ENCODE assay signal across 1 cellular context in genomic region chr9:35664531-35665470, GRCh38.
TF ChIP-seq lines count a peak whose summit lies in the region.

A gene with protein sequence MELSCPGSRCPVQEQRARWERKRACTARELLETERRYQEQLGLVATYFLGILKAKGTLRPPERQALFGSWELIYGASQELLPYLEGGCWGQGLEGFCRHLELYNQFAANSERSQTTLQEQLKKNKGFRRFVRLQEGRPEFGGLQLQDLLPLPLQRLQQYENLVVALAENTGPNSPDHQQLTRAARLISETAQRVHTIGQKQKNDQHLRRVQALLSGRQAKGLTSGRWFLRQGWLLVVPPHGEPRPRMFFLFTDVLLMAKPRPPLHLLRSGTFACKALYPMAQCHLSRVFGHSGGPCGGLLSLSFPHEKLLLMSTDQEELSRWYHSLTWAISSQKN (minus strand): TSS chr9:35665195. CDS start chr9:35665169, 26 bp downstream.

TF ChIP-seq in HEK293, 187 proteins besides CTCF, POLR2A, EP300 and RAD21 (continued from another document and continues in another):
- TF ChIP-seq ZBTB6 (tag by site-specific recombination; IDR thresholded peaks at IDR 0.05) (peak; percentile 77), ZNF561 (tag by site-specific recombination; IDR thresholded peaks at IDR 0.05; ENCODE audit: borderline replicate concordance) (peak; percentile 89; the same call in 1 of the 2 replicates), BCL6B (tag by site-specific recombination; IDR thresholded peaks at IDR 0.05) (no peak), ZNF600 (tag by site-specific recombination; IDR thresholded peaks at IDR 0.05) (peak; percentile 85), ZIC2 (tag by site-specific recombination; IDR thresholded peaks at IDR 0.05) (peak; percentile 64), ZNF2 (tag by site-specific recombination; IDR thresholded peaks at IDR 0.05) (peak; percentile 46; the same call in 1 of the 2 replicates), ZBTB20 (tag by site-specific recombination; IDR thresholded peaks at IDR 0.05) (peak; percentile 62; the same call in 1 of the 2 replicates), ZNF555 (tag by site-specific recombination; conservative IDR thresholded peaks at IDR 0.05) (no peak), ZNF133 (tag by site-specific recombination; IDR thresholded peaks at IDR 0.05) (no peak), ZBTB17 (tag by site-specific recombination; IDR thresholded peaks at IDR 0.05) (peak; percentile 78), GLIS2 (tag by site-specific recombination; IDR thresholded peaks at IDR 0.05) (peak; percentile 60), EGR2 (tag by site-specific recombination; IDR thresholded peaks at IDR 0.05; ENCODE audit: low read depth) (peak; percentile 23; the same call in 1 of the 2 replicates), YY2 (tag by site-specific recombination; IDR thresholded peaks at IDR 0.05) (no peak), ELK4 (IDR thresholded peaks at IDR 0.05; ENCODE audit: borderline replicate concordance, low read depth, low read length) (peak; percentile 29; the same call in 1 of the 2 replicates), ZEB2 (tag by site-specific recombination; IDR thresholded peaks at IDR 0.05) (peak; percentile 44; the same call in 1 of the 2 replicates), IKZF3 (tag by site-specific recombination; IDR thresholded peaks at IDR 0.05) (no peak), ZNF488 (tag by site-specific recombination; IDR thresholded peaks at IDR 0.05) (no peak), ZSCAN30 (tag by site-specific recombination; IDR thresholded peaks at IDR 0.05) (0 out of 2 replicates have a peak, but pooled peaks have one; percentile 20), ZXDB (tag by site-specific recombination; IDR thresholded peaks at IDR 0.05) (peak; percentile 61; the same call in 1 of the 2 replicates), ZNF449 (tag by site-specific recombination; IDR thresholded peaks at IDR 0.05) (no peak; the same call in 1 of the 2 replicates), MEIS1 (CRISPR knock-in tag; IDR thresholded peaks at IDR 0.05; ENCODE audit: borderline replicate concordance) (no peak), PATZ1 (tag by site-specific recombination; IDR thresholded peaks at IDR 0.05) (peak; percentile 63), ZBTB48 (tag by site-specific recombination; IDR thresholded peaks at IDR 0.05) (peak; percentile 77), ZNF610 (tag by site-specific recombination; IDR thresholded peaks at IDR 0.05; ENCODE audit: borderline replicate concordance) (0 out of 2 replicates have a peak, but pooled peaks have one; percentile 69), SP2 (tag by site-specific recombination; IDR thresholded peaks at IDR 0.05) (peak; percentile 72), MYNN (tag by site-specific recombination; IDR thresholded peaks at IDR 0.05; ENCODE audit: borderline replicate concordance) (no peak), ZBTB8A (tag by site-specific recombination; IDR thresholded peaks at IDR 0.05) (peak; percentile 62), ZNF214 (tag by site-specific recombination; IDR thresholded peaks at IDR 0.05; ENCODE audit: borderline replicate concordance) (no peak)
- TF ChIP-seq, protein P1, sequence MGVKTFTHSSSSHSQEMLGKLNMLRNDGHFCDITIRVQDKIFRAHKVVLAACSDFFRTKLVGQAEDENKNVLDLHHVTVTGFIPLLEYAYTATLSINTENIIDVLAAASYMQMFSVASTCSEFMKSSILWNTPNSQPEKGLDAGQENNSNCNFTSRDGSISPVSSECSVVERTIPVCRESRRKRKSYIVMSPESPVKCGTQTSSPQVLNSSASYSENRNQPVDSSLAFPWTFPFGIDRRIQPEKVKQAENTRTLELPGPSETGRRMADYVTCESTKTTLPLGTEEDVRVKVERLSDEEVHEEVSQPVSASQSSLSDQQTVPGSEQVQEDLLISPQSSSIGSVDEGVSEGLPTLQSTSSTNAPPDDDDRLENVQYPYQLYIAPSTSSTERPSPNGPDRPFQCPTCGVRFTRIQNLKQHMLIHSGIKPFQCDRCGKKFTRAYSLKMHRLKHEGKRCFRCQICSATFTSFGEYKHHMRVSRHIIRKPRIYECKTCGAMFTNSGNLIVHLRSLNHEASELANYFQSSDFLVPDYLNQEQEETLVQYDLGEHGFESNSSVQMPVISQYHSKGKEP (tag by site-specific recombination; IDR thresholded peaks at IDR 0.05), result peak; percentile 28; the same call in 1 of the 2 replicates
- TF ChIP-seq, protein P2, sequence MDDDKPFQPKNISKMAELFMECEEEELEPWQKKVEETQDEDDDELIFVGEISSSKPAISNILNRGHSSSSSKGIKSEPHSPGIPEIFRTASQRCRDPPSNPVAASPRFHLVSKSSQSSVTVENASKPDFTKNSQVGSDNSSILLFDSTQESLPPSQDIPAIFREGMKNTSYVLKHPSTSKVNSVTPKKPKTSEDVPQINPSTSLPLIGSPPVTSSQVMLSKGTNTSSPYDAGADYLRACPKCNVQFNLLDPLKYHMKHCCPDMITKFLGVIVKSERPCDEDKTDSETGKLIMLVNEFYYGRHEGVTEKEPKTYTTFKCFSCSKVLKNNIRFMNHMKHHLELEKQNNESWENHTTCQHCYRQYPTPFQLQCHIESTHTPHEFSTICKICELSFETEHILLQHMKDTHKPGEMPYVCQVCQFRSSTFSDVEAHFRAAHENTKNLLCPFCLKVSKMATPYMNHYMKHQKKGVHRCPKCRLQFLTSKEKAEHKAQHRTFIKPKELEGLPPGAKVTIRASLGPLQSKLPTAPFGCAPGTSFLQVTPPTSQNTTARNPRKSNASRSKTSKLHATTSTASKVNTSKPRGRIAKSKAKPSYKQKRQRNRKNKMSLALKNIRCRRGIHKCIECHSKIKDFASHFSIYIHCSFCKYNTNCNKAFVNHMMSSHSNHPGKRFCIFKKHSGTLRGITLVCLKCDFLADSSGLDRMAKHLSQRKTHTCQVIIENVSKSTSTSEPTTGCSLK (tag by site-specific recombination; IDR thresholded peaks at IDR 0.05), result no peak
- TF ChIP-seq, protein P3, sequence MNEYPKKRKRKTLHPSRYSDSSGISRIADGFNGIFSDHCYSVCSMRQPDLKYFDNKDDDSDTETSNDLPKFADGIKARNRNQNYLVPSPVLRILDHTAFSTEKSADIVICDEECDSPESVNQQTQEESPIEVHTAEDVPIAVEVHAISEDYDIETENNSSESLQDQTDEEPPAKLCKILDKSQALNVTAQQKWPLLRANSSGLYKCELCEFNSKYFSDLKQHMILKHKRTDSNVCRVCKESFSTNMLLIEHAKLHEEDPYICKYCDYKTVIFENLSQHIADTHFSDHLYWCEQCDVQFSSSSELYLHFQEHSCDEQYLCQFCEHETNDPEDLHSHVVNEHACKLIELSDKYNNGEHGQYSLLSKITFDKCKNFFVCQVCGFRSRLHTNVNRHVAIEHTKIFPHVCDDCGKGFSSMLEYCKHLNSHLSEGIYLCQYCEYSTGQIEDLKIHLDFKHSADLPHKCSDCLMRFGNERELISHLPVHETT (tag by site-specific recombination; IDR thresholded peaks at IDR 0.05), result no peak
- TF ChIP-seq, protein P4, sequence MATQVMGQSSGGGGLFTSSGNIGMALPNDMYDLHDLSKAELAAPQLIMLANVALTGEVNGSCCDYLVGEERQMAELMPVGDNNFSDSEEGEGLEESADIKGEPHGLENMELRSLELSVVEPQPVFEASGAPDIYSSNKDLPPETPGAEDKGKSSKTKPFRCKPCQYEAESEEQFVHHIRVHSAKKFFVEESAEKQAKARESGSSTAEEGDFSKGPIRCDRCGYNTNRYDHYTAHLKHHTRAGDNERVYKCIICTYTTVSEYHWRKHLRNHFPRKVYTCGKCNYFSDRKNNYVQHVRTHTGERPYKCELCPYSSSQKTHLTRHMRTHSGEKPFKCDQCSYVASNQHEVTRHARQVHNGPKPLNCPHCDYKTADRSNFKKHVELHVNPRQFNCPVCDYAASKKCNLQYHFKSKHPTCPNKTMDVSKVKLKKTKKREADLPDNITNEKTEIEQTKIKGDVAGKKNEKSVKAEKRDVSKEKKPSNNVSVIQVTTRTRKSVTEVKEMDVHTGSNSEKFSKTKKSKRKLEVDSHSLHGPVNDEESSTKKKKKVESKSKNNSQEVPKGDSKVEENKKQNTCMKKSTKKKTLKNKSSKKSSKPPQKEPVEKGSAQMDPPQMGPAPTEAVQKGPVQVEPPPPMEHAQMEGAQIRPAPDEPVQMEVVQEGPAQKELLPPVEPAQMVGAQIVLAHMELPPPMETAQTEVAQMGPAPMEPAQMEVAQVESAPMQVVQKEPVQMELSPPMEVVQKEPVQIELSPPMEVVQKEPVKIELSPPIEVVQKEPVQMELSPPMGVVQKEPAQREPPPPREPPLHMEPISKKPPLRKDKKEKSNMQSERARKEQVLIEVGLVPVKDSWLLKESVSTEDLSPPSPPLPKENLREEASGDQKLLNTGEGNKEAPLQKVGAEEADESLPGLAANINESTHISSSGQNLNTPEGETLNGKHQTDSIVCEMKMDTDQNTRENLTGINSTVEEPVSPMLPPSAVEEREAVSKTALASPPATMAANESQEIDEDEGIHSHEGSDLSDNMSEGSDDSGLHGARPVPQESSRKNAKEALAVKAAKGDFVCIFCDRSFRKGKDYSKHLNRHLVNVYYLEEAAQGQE (tag by site-specific recombination; IDR thresholded peaks at IDR 0.05), result peak; percentile 24; the same call in 1 of the 2 replicates
- TF ChIP-seq, protein P5, sequence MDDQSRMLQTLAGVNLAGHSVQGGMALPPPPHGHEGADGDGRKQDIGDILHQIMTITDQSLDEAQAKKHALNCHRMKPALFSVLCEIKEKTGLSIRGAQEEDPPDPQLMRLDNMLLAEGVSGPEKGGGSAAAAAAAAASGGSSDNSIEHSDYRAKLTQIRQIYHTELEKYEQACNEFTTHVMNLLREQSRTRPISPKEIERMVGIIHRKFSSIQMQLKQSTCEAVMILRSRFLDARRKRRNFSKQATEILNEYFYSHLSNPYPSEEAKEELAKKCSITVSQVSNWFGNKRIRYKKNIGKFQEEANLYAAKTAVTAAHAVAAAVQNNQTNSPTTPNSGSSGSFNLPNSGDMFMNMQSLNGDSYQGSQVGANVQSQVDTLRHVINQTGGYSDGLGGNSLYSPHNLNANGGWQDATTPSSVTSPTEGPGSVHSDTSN (CRISPR knock-in tag; IDR thresholded peaks at IDR 0.05), result peak; percentile 86; the same call in 1 of the 2 replicates
- TF ChIP-seq, protein P6, sequence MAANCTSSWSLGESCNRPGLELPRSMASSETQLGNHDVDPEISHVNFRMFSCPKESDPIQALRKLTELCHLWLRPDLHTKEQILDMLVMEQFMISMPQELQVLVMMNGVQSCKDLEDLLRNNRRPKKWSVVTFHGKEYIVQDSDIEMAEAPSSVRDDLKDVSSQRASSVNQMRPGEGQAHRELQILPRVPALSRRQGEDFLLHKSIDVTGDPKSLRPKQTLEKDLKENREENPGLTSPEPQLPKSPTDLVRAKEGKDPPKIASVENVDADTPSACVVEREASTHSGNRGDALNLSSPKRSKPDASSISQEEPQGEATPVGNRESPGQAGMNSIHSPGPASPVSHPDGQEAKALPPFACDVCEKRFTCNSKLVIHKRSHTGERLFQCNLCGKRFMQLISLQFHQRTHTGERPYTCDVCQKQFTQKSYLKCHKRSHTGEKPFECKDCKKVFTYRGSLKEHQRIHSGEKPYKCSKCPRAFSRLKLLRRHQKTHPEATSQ (tag by site-specific recombination; IDR thresholded peaks at IDR 0.05), result no peak
